Comparison of ENCODE assay signal across 25 cellular contexts in the genomic region with DNA sequence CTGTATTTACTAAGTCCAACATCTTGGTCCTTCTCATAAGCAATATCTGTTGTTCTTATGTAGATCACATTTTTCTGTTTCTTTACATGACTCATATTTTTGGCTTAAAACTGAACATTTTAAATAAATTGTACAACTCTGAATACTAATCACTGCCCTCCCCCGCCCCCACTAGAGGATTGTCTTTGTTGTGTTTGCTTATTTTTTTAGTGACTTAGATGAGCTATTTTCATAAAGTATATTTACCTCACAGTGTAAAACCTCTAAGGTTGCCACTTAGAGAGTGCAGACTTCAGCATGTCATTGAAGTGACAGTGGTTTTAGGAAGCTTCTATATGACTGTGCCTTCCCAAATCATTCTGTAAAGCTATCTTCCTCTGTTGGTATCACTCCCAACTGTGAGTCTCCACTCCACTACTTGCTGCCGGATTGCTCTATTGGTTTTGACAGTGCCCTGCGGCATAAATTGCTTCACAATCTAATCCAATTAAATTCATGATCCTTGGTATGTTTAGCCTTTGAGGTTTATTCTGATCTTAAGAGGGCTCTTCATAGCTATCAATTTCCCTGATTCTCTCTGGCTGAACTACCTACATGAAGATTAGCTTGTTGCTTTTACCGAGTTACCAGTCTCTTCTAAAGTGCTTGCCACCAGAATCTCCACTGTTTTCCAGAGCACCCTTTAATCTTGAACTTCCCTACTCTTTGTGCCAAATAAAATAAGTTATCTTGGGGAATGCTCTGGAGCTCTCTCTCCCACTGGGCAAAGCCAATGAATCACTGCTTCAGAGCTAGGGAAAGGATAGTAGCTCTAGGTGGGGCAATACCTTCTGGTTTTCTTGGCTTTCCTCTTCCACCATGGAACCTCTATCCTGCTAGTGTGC. TPM values are rescaled to one million over a fixed set of nuclear protein-coding genes. Genes with fewer than 3 reads are reported as not detected.
DNase-seq lines count a peak whose midpoint lies in the region; ATAC-seq and TF ChIP-seq lines count a peak whose summit lies in the region.
"Had no signal": no experiment of that assay in that cellular context is flagged by ENCODE, and none has a peak within 500 bp of the region (broad histone marks: within the 10 kb centered on the region; RNA-seq: fewer than 3 reads in every experiment).

No MANE protein-coding gene starts in this region.

- TF ChIP-seq CTCF in choroid plexus epithelial cell (conservative IDR thresholded peaks at IDR 0.05; ENCODE audit: low read depth, low read length) = no peak

- DNase-seq in activated CD4-positive, alpha-beta T cell treated with anti-CD3 and anti-CD28 coated beads, Interleukin-2, amount 10 ng/mL, durations not matched to agents 24 days and 14 days = peak; percentile 33
- DNase-seq in activated CD4-positive, alpha-beta T cell treated with anti-CD3 and anti-CD28 coated beads, Interleukin-2, amount 50 U/mL, for 4 hours = no peak
- DNase-seq in NCI-H524 treated with DMSO at 0.1 percent for 48 hours (lab: John Stamatoyannopoulos, UW) = peak; percentile 9
- peak; percentile 47 for DNase-seq in choroid plexus epithelial cell (ENCODE audit: low read depth)
- DNase-seq in retina = peak; percentile 22
- DNase-seq in activated T-cell treated with anti-CD3 and anti-CD28 coated beads, Interleukin-2, amount 50 U/mL, for 4 hours = no peak
- DNase-seq in kidney tubule cell (ENCODE audit: low spot score) = no peak
- DNase-seq in Ammon's horn (ENCODE audit: low spot score) = no peak
- DNase-seq: activated CD8-positive, alpha-beta memory T cell treated with anti-CD3 and anti-CD28 coated beads for 24 hours; activated effector memory CD4-positive, alpha-beta T cell treated with anti-CD3 and anti-CD28 coated beads, Interleukin-2, amount 50 U/mL, for 16 hours; activated naive CD8-positive, alpha-beta T cell treated with anti-CD3 and anti-CD28 coated beads, Interleukin-2, amount 10 ng/mL, durations not matched to agents 7 days and 5 days; AML-193; CD4-positive, alpha-beta memory T cell; gastrocnemius medialis; left lung; NCI-H2029 treated with DMSO at 0.1 percent for 48 hours; NCI-H345; NCI-H774 had no signal

- no peak overlapping the region for H3K27ac Mint-ChIP-seq in activated CD4-positive, alpha-beta T cell treated with anti-CD3 and anti-CD28 coated beads, Interleukin-2, amount 10 ng/mL, durations not matched to agents 24 days and 14 days
- H3K27ac Mint-ChIP-seq: activated naive CD8-positive, alpha-beta T cell treated with anti-CD3 and anti-CD28 coated beads, Interleukin-2, amount 10 ng/mL, durations not matched to agents 7 days and 5 days; brain; CD4-positive, alpha-beta memory T cell; IgD-negative memory B cell; stimulated activated naive CD8-positive, alpha-beta T cell treated with anti-CD3 and anti-CD28 coated beads, Interleukin-15, Interleukin-2, amounts not matched to agents 100 ng/mL and 50 ng/mL, for 24 hours; T-helper 1 cell treated with Interleukin-12 subunit alpha and Interleukin-12 subunit beta and Interleukin-4 antibody, amounts not matched to agents 30 μg/mL and 1 μg/mL, for 36 hours had no signal

- no peak overlapping the region for H3K4me3 Mint-ChIP-seq in activated CD4-positive, alpha-beta T cell treated with anti-CD3 and anti-CD28 coated beads, Interleukin-2, amount 10 ng/mL, durations not matched to agents 24 days and 14 days
- no peak overlapping the region for H3K4me3 Mint-ChIP-seq in activated T-cell treated with anti-CD3 and anti-CD28 coated beads, Interleukin-2, amount 50 U/mL, for 4 hours
- H3K4me3 Mint-ChIP-seq: activated naive CD8-positive, alpha-beta T cell treated with anti-CD3 and anti-CD28 coated beads, Interleukin-2, amount 10 ng/mL, durations not matched to agents 7 days and 5 days; brain; CD4-positive, alpha-beta memory T cell; IgD-negative memory B cell; stimulated activated naive CD8-positive, alpha-beta T cell treated with anti-CD3 and anti-CD28 coated beads, Interleukin-15, Interleukin-2, amounts not matched to agents 100 ng/mL and 50 ng/mL, for 24 hours; T-helper 1 cell treated with Interleukin-12 subunit alpha and Interleukin-12 subunit beta and Interleukin-4 antibody, amounts not matched to agents 30 μg/mL and 1 μg/mL, for 36 hours had no signal

- no peaks in the 10 kb centered on the region for H3K9me3 Mint-ChIP-seq in activated CD4-positive, alpha-beta T cell treated with anti-CD3 and anti-CD28 coated beads, Interleukin-2, amount 10 ng/mL, durations not matched to agents 24 days and 14 days
- H3K9me3 Mint-ChIP-seq in activated T-cell treated with anti-CD3 and anti-CD28 coated beads, Interleukin-2, amount 50 U/mL, for 4 hours = no peaks in the 10 kb centered on the region
- H3K9me3 Mint-ChIP-seq: activated naive CD8-positive, alpha-beta T cell treated with anti-CD3 and anti-CD28 coated beads, Interleukin-2, amount 10 ng/mL, durations not matched to agents 7 days and 5 days; brain; IgD-negative memory B cell; stimulated activated naive CD8-positive, alpha-beta T cell treated with anti-CD3 and anti-CD28 coated beads, Interleukin-15, Interleukin-2, amounts not matched to agents 100 ng/mL and 50 ng/mL, for 24 hours; T-helper 1 cell treated with Interleukin-12 subunit alpha and Interleukin-12 subunit beta and Interleukin-4 antibody, amounts not matched to agents 30 μg/mL and 1 μg/mL, for 36 hours had no signal

- ATAC-seq in activated T-cell treated with anti-CD3 and anti-CD28 coated beads, Interleukin-2, amount 50 U/mL, for 4 hours = no peak
- ATAC-seq: gastrocnemius medialis, left lung had no signal

- H3K27me3 Mint-ChIP-seq in activated CD4-positive, alpha-beta T cell treated with anti-CD3 and anti-CD28 coated beads, Interleukin-2, amount 10 ng/mL, durations not matched to agents 24 days and 14 days = no peaks in the 10 kb centered on the region
- peaks cover 7% of the 10 kb centered on the region for H3K27me3 Mint-ChIP-seq in activated T-cell treated with anti-CD3 and anti-CD28 coated beads, Interleukin-2, amount 50 U/mL, for 4 hours (ENCODE audit: low read depth)
- H3K27me3 Mint-ChIP-seq: activated naive CD8-positive, alpha-beta T cell treated with anti-CD3 and anti-CD28 coated beads, Interleukin-2, amount 10 ng/mL, durations not matched to agents 7 days and 5 days; IgD-negative memory B cell; stimulated activated naive CD8-positive, alpha-beta T cell treated with anti-CD3 and anti-CD28 coated beads, Interleukin-15, Interleukin-2, amounts not matched to agents 100 ng/mL and 50 ng/mL, for 24 hours had no signal

- no peak overlapping the region for H3K4me3 ChIP-seq in choroid plexus epithelial cell (ENCODE audit: low read depth, low read length)
- H3K4me3 ChIP-seq: gastrocnemius medialis, left lung, prostate gland, thoracic aorta, vagina had no signal

- intact Hi-C loops in activated CD4-positive, alpha-beta T cell treated with anti-CD3 and anti-CD28 coated beads, Interleukin-2, amount 10 ng/mL, durations not matched to agents 24 days and 14 days (cut with micrococcal nuclease) = no loop called here

- H3K36me3 Mint-ChIP-seq in activated CD4-positive, alpha-beta T cell treated with anti-CD3 and anti-CD28 coated beads, Interleukin-2, amount 10 ng/mL, durations not matched to agents 24 days and 14 days (ENCODE audit: low read depth) = no peaks in the 10 kb centered on the region
- no peaks in the 10 kb centered on the region for H3K36me3 Mint-ChIP-seq in activated T-cell treated with anti-CD3 and anti-CD28 coated beads, Interleukin-2, amount 50 U/mL, for 4 hours (ENCODE audit: insufficient read depth)
- H3K36me3 Mint-ChIP-seq: activated naive CD8-positive, alpha-beta T cell treated with anti-CD3 and anti-CD28 coated beads, Interleukin-2, amount 10 ng/mL, durations not matched to agents 7 days and 5 days; brain; CD4-positive, alpha-beta memory T cell had no signal

- H3K4me1 Mint-ChIP-seq in activated CD4-positive, alpha-beta T cell treated with anti-CD3 and anti-CD28 coated beads, Interleukin-2, amount 10 ng/mL, durations not matched to agents 24 days and 14 days = no peaks in the 10 kb centered on the region
- H3K4me1 Mint-ChIP-seq in activated T-cell treated with anti-CD3 and anti-CD28 coated beads, Interleukin-2, amount 50 U/mL, for 4 hours (ENCODE audit: low read depth) = no peaks in the 10 kb centered on the region
- H3K4me1 Mint-ChIP-seq: activated naive CD8-positive, alpha-beta T cell treated with anti-CD3 and anti-CD28 coated beads, Interleukin-2, amount 10 ng/mL, durations not matched to agents 7 days and 5 days; brain; CD4-positive, alpha-beta memory T cell; IgD-negative memory B cell had no signal

RNA-seq across cellular contexts. Expression of a gene that starts 33.0 kb away (rescaled TPM):
- total RNA-seq in activated CD4-positive, alpha-beta T cell treated with anti-CD3 and anti-CD28 coated beads, Interleukin-2, amount 10 ng/mL, durations not matched to agents 24 days and 14 days = 0.26 and 0.33 TPM in 2 replicates
- under 1 TPM; 0.16 to 0.71 (median 0.23) TPM for total RNA-seq in activated T-cell treated with anti-CD3 and anti-CD28 coated beads, Interleukin-2, amount 50 U/mL, for 4 hours

Comparison
In these comparisons a context has a peak if more than half of its experiments do, and no peak if none do; other contexts are left out.
1. DNase-seq: peak in activated CD4-positive, alpha-beta T cell treated with anti-CD3 and anti-CD28 coated beads, Interleukin-2, amount 10 ng/mL, durations not matched to agents 24 days and 14 days (single experiment), NCI-H524 treated with DMSO at 0.1 percent for 48 hours (single experiment), choroid plexus epithelial cell (single experiment) and retina (single experiment); none in activated CD4-positive, alpha-beta T cell treated with anti-CD3 and anti-CD28 coated beads, Interleukin-2, amount 50 U/mL, for 4 hours (0 of 2), activated T-cell treated with anti-CD3 and anti-CD28 coated beads, Interleukin-2, amount 50 U/mL, for 4 hours (single experiment), kidney tubule cell (single experiment) and Ammon's horn (single experiment).